In the genomic region with DNA sequence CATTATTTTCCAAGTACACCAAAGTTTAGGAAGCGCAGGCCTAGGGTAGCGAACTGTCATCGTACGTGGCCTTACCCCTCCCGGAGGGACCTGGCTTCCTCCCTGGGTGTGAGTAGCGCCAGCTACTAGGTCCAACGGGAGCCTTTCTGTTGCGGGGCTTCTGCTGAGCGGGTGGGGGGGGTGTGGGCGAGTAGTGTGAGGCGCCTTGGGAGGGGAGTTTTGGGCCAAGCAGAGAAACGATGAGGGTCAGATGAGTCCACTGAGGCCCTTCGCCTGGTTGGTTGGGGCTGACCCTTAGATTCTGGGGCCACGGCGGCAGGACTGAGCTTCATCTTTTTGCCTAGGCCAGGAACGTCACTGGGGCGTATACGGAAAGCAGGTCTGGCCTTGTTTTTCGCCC, we compare ENCODE assay signal across 8 cellular contexts. TPM values are rescaled to one million over a fixed set of nuclear protein-coding genes. Genes with fewer than 3 reads are reported as not detected.
DNase-seq lines count a peak whose midpoint lies in the region; ATAC-seq, FAIRE-seq and TF ChIP-seq lines count a peak whose summit lies in the region.

No MANE protein-coding gene starts in this region.

- ATAC-seq in HG03280 (IDR thresholded peaks at IDR 0.05; ENCODE audit: unreplicated experiment) = no peak
- no peak for ATAC-seq in GM21367 (IDR thresholded peaks at IDR 0.05; ENCODE audit: unreplicated experiment)
- ATAC-seq in foreskin keratinocyte = no peak

- BruUV-seq in Caco-2 (replicated peaks; lab: Mats Ljungman, UMichigan) = no TSS peak
- BruUV-seq in endothelial cell of umbilical vein (replicated peaks; lab: Mats Ljungman, UMichigan) = no TSS peak

- H3K4me1 Mint-ChIP-seq in Caco-2 (ENCODE audit: low read depth, unreplicated experiment) (peaks cover 7% of the 10 kb centered on the region), osteocyte (ENCODE audit: unreplicated experiment) (peaks cover 15% of the 10 kb centered on the region)

- peaks cover 22% of the 10 kb centered on the region for H3K36me3 Mint-ChIP-seq in Caco-2 (ENCODE audit: insufficient read depth, unreplicated experiment)
- H3K36me3 Mint-ChIP-seq in osteocyte (ENCODE audit: unreplicated experiment) = peaks cover 3% of the 10 kb centered on the region

- no peaks in the 10 kb centered on the region for H3K9me3 Mint-ChIP-seq in Caco-2 (ENCODE audit: unreplicated experiment)
- H3K9me3 Mint-ChIP-seq in osteocyte (ENCODE audit: unreplicated experiment) = no peaks in the 10 kb centered on the region

- H3K4me3 ChIP-seq in Caco-2 (ENCODE audit: low read depth, low read length) = peak overlapping the region; percentile 51
- H3K4me3 ChIP-seq in OCI-LY3 (ENCODE audit: low read length) = peak overlapping the region; percentile 79
- peak overlapping the region; percentile 51 to 66 (median 66) for H3K4me3 ChIP-seq in endothelial cell of umbilical vein (replicated peaks in 1 of 3; ENCODE audit: insufficient read depth in 1 of 3, low read depth in 1 of 3, low read length in 3 of 3)

- no peaks in the 10 kb centered on the region for H3K9me1 ChIP-seq in endothelial cell of umbilical vein (replicated peaks; ENCODE audit: control insufficient read depth, extremely low read depth, insufficient read depth, low read length)

- H3K4me3 Mint-ChIP-seq in Caco-2 (ENCODE audit: unreplicated experiment) (peak overlapping the region; percentile 86), osteocyte (ENCODE audit: unreplicated experiment) (peak overlapping the region; percentile 91)

- peak overlapping the region; percentile 88 for H3K9ac ChIP-seq in OCI-LY3 (ENCODE audit: low read length)
- no peak overlapping the region for H3K9ac ChIP-seq in endothelial cell of umbilical vein (replicated peaks; ENCODE audit: extremely low read depth, insufficient read depth, low read length)

- no peak overlapping the region for H3K27ac Mint-ChIP-seq in Caco-2 (ENCODE audit: unreplicated experiment)
- no peak overlapping the region for H3K27ac Mint-ChIP-seq in osteocyte (ENCODE audit: unreplicated experiment)

- POLR2A ChIA-PET in Caco-2 (lab: Charles Lee) = interaction anchor here (1.8 to 3.1 kb wide), 5 partner anchors 16 to 86 kb away, joined by 6 to 76 read pairs (median 29); partner anchors contain the start of genes ACO2, PHF5A and TOB2
- POLR2A ChIA-PET in endothelial cell of umbilical vein (lab: Charles Lee) = interaction anchor here (2.1 kb wide), 1 partner anchor 16 kb away, joined by 11 read pairs; no protein-coding TSS in a partner anchor

- dilution Hi-C loops in endothelial cell of umbilical vein (cut with MboI; ENCODE audit: extremely low pct_ligation_motif_present, low sequenced_read_pairs) = no loop called here

- intact Hi-C loops in Caco-2 (cut with micrococcal nuclease; ENCODE audit: unreplicated experiment) = no loop called here
- intact Hi-C loops in endothelial cell of umbilical vein (cut with micrococcal nuclease) = loop anchor here (5.0 kb wide), 2 partner anchors 95 to 185 kb away; partner anchors contain the start of gene RANGAP1

- H3K9me3 ChIP-seq in Caco-2 (no peaks in the 10 kb centered on the region), OCI-LY3 (ENCODE audit: insufficient read depth, low read length) (no peaks in the 10 kb centered on the region), endothelial cell of umbilical vein (replicated peaks; ENCODE audit: control insufficient read depth, insufficient read depth, low read length) (no peaks in the 10 kb centered on the region)

- FAIRE-seq in endothelial cell of umbilical vein (lab: Jason Lieb, UNC) = no peak

- no peak overlapping the region; the same call in 1 of the 2 replicates for H3K27ac ChIP-seq in OCI-LY3 (ENCODE audit: low read length)
- no peak overlapping the region for H3K27ac ChIP-seq in endothelial cell of umbilical vein (ENCODE audit: insufficient read depth, low read depth, low read length)
- no peak overlapping the region for H3K27ac ChIP-seq in foreskin keratinocyte

- peaks cover 14% of the 10 kb centered on the region for H3K4me1 ChIP-seq in Caco-2
- H3K4me1 ChIP-seq in OCI-LY3 (ENCODE audit: low read length) = peaks cover 18% of the 10 kb centered on the region
- peaks cover 11% of the 10 kb centered on the region for H3K4me1 ChIP-seq in endothelial cell of umbilical vein (ENCODE audit: control insufficient read depth, extremely low read depth, insufficient read depth, low read length)
- peaks cover 7% of the 10 kb centered on the region for H3K4me1 ChIP-seq in foreskin keratinocyte

- CTCF ChIA-PET in Caco-2 (lab: Charles Lee) (interaction anchor here (1.6 to 3.2 kb wide), 2 partner anchors 20 to 22 kb away, joined by 14 to 22 read pairs; no protein-coding TSS in a partner anchor), endothelial cell of umbilical vein (lab: Charles Lee) (interaction anchor here (1.2 to 3.3 kb wide), 5 partner anchors 16 to 460 kb away, joined by 4 to 20 read pairs (median 7); no protein-coding TSS in a partner anchor)

- H3K27me3 Mint-ChIP-seq in Caco-2 (ENCODE audit: insufficient read depth, unreplicated experiment) (no peaks in the 10 kb centered on the region), osteocyte (ENCODE audit: unreplicated experiment) (peaks cover 3% of the 10 kb centered on the region)

- H2AFZ ChIP-seq in OCI-LY3 (ENCODE audit: low read depth, low read length) (peak overlapping the region; percentile 51), endothelial cell of umbilical vein (ENCODE audit: low read depth, low read length) (peak overlapping the region; percentile 89)

- TF ChIP-seq POLR2A in endothelial cell of umbilical vein (IDR thresholded peaks at IDR 0.05; ENCODE audit: low read depth, low read length) = no peak

- H3K4me2 ChIP-seq in OCI-LY3 (ENCODE audit: low read length) (peak overlapping the region; percentile 77), endothelial cell of umbilical vein (ENCODE audit: insufficient read depth, low read length) (peak overlapping the region; percentile 77)

- TF ChIP-seq CTCF in Caco-2 (IDR thresholded peaks at IDR 0.05; ENCODE audit: insufficient read depth in 1 of 2, low read depth in 1 of 2, low read length in 1 of 2, severe bottlenecking in 1 of 2, unreplicated experiment in 1 of 2) = no peak
- TF ChIP-seq CTCF in OCI-LY3 (IDR thresholded peaks at IDR 0.05; ENCODE audit: low read depth, low read length) = no peak
- no peak for TF ChIP-seq CTCF in endothelial cell of umbilical vein (IDR thresholded peaks at IDR 0.05; ENCODE audit: extremely low read depth in 1 of 2, insufficient read depth in 1 of 2, low read depth in 1 of 2, low read length in 2 of 2)
- no peak for TF ChIP-seq CTCF in osteocyte (IDR thresholded peaks at IDR 0.05)
- TF ChIP-seq CTCF in foreskin keratinocyte (conservative IDR thresholded peaks at IDR 0.05) = no peak

- no peaks in the 10 kb centered on the region for H3K27me3 ChIP-seq in Caco-2 (replicated peaks; ENCODE audit: control insufficient read depth, insufficient read depth, low read length)
- no peaks in the 10 kb centered on the region for H3K27me3 ChIP-seq in OCI-LY3 (ENCODE audit: low read depth, low read length)
- no peaks in the 10 kb centered on the region for H3K27me3 ChIP-seq in endothelial cell of umbilical vein (ENCODE audit: control insufficient read depth in 2 of 2, insufficient read depth in 2 of 2, low read length in 2 of 2)
- no peaks in the 10 kb centered on the region for H3K27me3 ChIP-seq in foreskin keratinocyte

- H3K36me3 ChIP-seq in Caco-2 (ENCODE audit: control insufficient read depth, insufficient read depth, low read length) (no peaks in the 10 kb centered on the region), OCI-LY3 (replicated peaks; ENCODE audit: low read depth, low read length) (peaks cover 3% of the 10 kb centered on the region), endothelial cell of umbilical vein (ENCODE audit: control insufficient read depth in 2 of 2, extremely low read depth in 1 of 2, insufficient read depth in 2 of 2, low read length in 2 of 2) (peaks cover 0 to 2% of the 10 kb centered on the region in 2 experiments)

- H4K20me1 ChIP-seq in OCI-LY3 (ENCODE audit: insufficient read depth, low read length) (no peaks in the 10 kb centered on the region), endothelial cell of umbilical vein (replicated peaks; ENCODE audit: control insufficient read depth, extremely low read depth, insufficient read depth, low read length) (no peaks in the 10 kb centered on the region)

- DNase-seq in Caco-2 (no peak), endothelial cell of umbilical vein (ENCODE audit: low read depth, low spot score) (no peak), osteocyte (ENCODE audit: extremely low spot score, unreplicated experiment) (no peak), foreskin keratinocyte (no peak), SW480 (ENCODE audit: low spot score) (no peak)

- H3K79me2 ChIP-seq in OCI-LY3 (ENCODE audit: low read length) (peaks cover 11% of the 10 kb centered on the region; the same call in 1 of the 2 replicates), endothelial cell of umbilical vein (ENCODE audit: control insufficient read depth, insufficient read depth, low read length) (no peaks in the 10 kb centered on the region)

TF ChIP-seq in endothelial cell of umbilical vein, 7 proteins besides CTCF, POLR2A, EP300 and RAD21:
- TF ChIP-seq GATA2 (IDR thresholded peaks at IDR 0.05; ENCODE audit: insufficient read depth, insufficient read length, low read depth, low read length) (no peak), MYC (IDR thresholded peaks at IDR 0.05; ENCODE audit: low read depth, low read length) (no peak), FOS (IDR thresholded peaks at IDR 0.05; ENCODE audit: borderline replicate concordance, insufficient read depth, low read length) (no peak)
- TF ChIP-seq, protein P1, sequence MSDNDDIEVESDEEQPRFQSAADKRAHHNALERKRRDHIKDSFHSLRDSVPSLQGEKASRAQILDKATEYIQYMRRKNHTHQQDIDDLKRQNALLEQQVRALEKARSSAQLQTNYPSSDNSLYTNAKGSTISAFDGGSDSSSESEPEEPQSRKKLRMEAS (IDR thresholded peaks at IDR 0.05; ENCODE audit: insufficient read depth, insufficient read length) = no peak

RNA-seq across cellular contexts. Expression of gene TEF, which starts 0.9 kb away (rescaled TPM):
- total RNA-seq in Caco-2 (2022) (13.8 and 17.8 TPM in 2 replicates), endothelial cell of umbilical vein (2.2 and 2.9 TPM in 2 replicates), osteocyte (5.7 and 6.8 TPM in 2 replicates), foreskin keratinocyte (7.5 and 9.6 TPM in 2 replicates)
- polyA plus RNA-seq in endothelial cell of umbilical vein (4.0 and 5.3 TPM in 2 replicates), foreskin keratinocyte (3.7 and 6.2 TPM in 2 replicates)
- 2.2 and 4.2 TPM in 2 replicates for polyA plus RNA-seq in endothelial cell of umbilical vein (2011; cell fraction: cytosol; rRNA removed)
- polyA plus RNA-seq in endothelial cell of umbilical vein (2011; cell fraction: nucleus; rRNA removed) = 2.1 and 3.2 TPM in 2 replicates
- 1.5 and 1.6 TPM in 2 replicates for polyA plus RNA-seq in endothelial cell of umbilical vein (2012)
- polyA minus RNA-seq in endothelial cell of umbilical vein = 9.3 and 13.6 TPM in 2 replicates
- polyA minus RNA-seq in endothelial cell of umbilical vein (2011; cell fraction: cytosol; rRNA and poly(A)+ RNA removed) = 1.0 TPM
- 2.5 and 3.1 TPM in 2 replicates for polyA minus RNA-seq in endothelial cell of umbilical vein (2011; cell fraction: nucleus; rRNA and poly(A)+ RNA removed)
